1 cellular context compared by ENCODE assay signal in genomic region chr19:1754651-1755466, GRCh38.
TF ChIP-seq lines count a peak whose summit lies in the region.

No MANE protein-coding gene starts in this region.

TF ChIP-seq in HepG2, 621 proteins besides CTCF, POLR2A, EP300 and RAD21 (continued from another document):
- peak; percentile 37; the same call in 1 of the 2 replicates for TF ChIP-seq BCL6 (CRISPR knock-in tag; IDR thresholded peaks at IDR 0.05)
- no peak for TF ChIP-seq ARID4A (CRISPR knock-in tag; IDR thresholded peaks at IDR 0.05; ENCODE audit: borderline replicate concordance)
- TF ChIP-seq HOXA3 (CRISPR knock-in tag; IDR thresholded peaks at IDR 0.05): no peak
- 0 out of 2 replicates have a peak, but pooled peaks have one; percentile 41 for TF ChIP-seq ZNF746 (CRISPR knock-in tag; IDR thresholded peaks at IDR 0.05)
- no peak for TF ChIP-seq MXD3 (CRISPR knock-in tag; IDR thresholded peaks at IDR 0.05)
- TF ChIP-seq ZNF546 (CRISPR knock-in tag; conservative IDR thresholded peaks at IDR 0.05): no peak
- no peak for TF ChIP-seq ZNF761 (CRISPR knock-in tag; conservative IDR thresholded peaks at IDR 0.05)
